In genomic region chr12:46268349-46268616, GRCh38 we compare ENCODE assay signal across 8 cellular contexts. TPM values are rescaled to one million over a fixed set of nuclear protein-coding genes. Genes with fewer than 3 reads are reported as not detected.
DNase-seq lines count a peak whose midpoint lies in the region; ATAC-seq and TF ChIP-seq lines count a peak whose summit lies in the region.

No MANE protein-coding gene starts in this region.

- H3K27ac ChIP-seq in ACC112 (ENCODE audit: low read depth, low read length) (peak overlapping the region; percentile 60), GM23338 (ENCODE audit: low read depth) (peak overlapping the region; percentile 99), brain microvascular endothelial cell (peak overlapping the region; percentile 54)

- H2AFZ ChIP-seq in ACC112 (ENCODE audit: low read length, unreplicated experiment) = peak overlapping the region; percentile 74
- H2AFZ ChIP-seq in GM23338 = no peak overlapping the region; the same call in 1 of the 2 replicates

- no peaks in the 10 kb centered on the region for H3F3A ChIP-seq in GM23338 (replicated peaks; ENCODE audit: low read depth)

- H3K4me1 ChIP-seq in ACC112 (ENCODE audit: control insufficient read depth, insufficient read depth, low read length, unreplicated experiment) = peaks cover 35% of the 10 kb centered on the region
- H3K4me1 ChIP-seq in GM23338 (ENCODE audit: insufficient read depth) = peaks cover 45% of the 10 kb centered on the region

- H3K4me1 Mint-ChIP-seq in GM23338 (peaks cover 33% of the 10 kb centered on the region), memory B cell (peaks cover 21% of the 10 kb centered on the region)

- ATAC-seq in GM23338 (no peak), memory B cell (ENCODE audit: low read depth) (peak; percentile 0), GM21737 (IDR thresholded peaks at IDR 0.05; ENCODE audit: unreplicated experiment) (no peak)

- H3K4me3 ChIP-seq in ACC112 (ENCODE audit: low read depth, low read length) (peak overlapping the region; percentile 95), GM23338 (peak overlapping the region; percentile 90), brain microvascular endothelial cell (ENCODE audit: low read depth, low read length) (peak overlapping the region; percentile 69)

- in situ Hi-C loops in brain microvascular endothelial cell (cut with HindIII; ENCODE audit: low pct_ligation_motif_present, low sequenced_read_pairs) = no loop called here

- DNase-seq in GM23338 (ENCODE audit: low spot score) (no peak), brain microvascular endothelial cell (peak; percentile 6), memory B cell (ENCODE audit: low spot score in 2 of 2) (peak in 1 of 2 donors; percentile 26), OCI-M2 (lab: John Stamatoyannopoulos, UW; ENCODE audit: unreplicated experiment) (no peak), NCI-H1048 (lab: John Stamatoyannopoulos, UW) (no peak), NCI-H524 (lab: John Stamatoyannopoulos, UW) (no peak)

- H3K27ac Mint-ChIP-seq in GM23338 = no peak overlapping the region
- H3K27ac Mint-ChIP-seq in memory B cell = no peak overlapping the region

- peaks cover 49% of the 10 kb centered on the region for H3K79me2 ChIP-seq in ACC112 (ENCODE audit: control insufficient read depth, insufficient read depth, low read length, unreplicated experiment)
- peaks cover 81% of the 10 kb centered on the region for H3K79me2 ChIP-seq in GM23338 (replicated peaks; ENCODE audit: insufficient read depth)

- H3K36me3 ChIP-seq in ACC112 (ENCODE audit: insufficient read depth, low read length) (no peaks in the 10 kb centered on the region), GM23338 (ENCODE audit: insufficient read depth) (no peaks in the 10 kb centered on the region), brain microvascular endothelial cell (replicated peaks) (no peaks in the 10 kb centered on the region)

- H4K20me1 ChIP-seq in GM23338 (replicated peaks; ENCODE audit: insufficient read depth) = peaks cover 17% of the 10 kb centered on the region; the same call in 1 of the 2 replicates

- peak overlapping the region; percentile 86 for H3K4me2 ChIP-seq in GM23338

- no peaks in the 10 kb centered on the region for H3K9me2 ChIP-seq in GM23338 (ENCODE audit: insufficient read depth)

- H3K27me3 Mint-ChIP-seq in GM23338 (ENCODE audit: insufficient read depth, low read depth, poor library complexity) = no peaks in the 10 kb centered on the region
- H3K27me3 Mint-ChIP-seq in memory B cell = no peaks in the 10 kb centered on the region

- TF ChIP-seq CTCF in GM23338 (conservative IDR thresholded peaks at IDR 0.05; ENCODE audit: low read depth in 2 of 2) = no peak
- no peak for TF ChIP-seq CTCF in brain microvascular endothelial cell (IDR thresholded peaks at IDR 0.05; ENCODE audit: low read depth, low read length, missing control alignments)

- H3K4me3 Mint-ChIP-seq in GM23338 (no peak overlapping the region), memory B cell (no peak overlapping the region)

- no peaks in the 10 kb centered on the region for H3K27me3 ChIP-seq in ACC112 (ENCODE audit: insufficient read depth, low read length)
- no peaks in the 10 kb centered on the region for H3K27me3 ChIP-seq in GM23338 (ENCODE audit: insufficient read depth)
- H3K27me3 ChIP-seq in brain microvascular endothelial cell (replicated peaks) = no peaks in the 10 kb centered on the region

- H3K36me3 Mint-ChIP-seq in GM23338 (ENCODE audit: low read depth) = peaks cover 3% of the 10 kb centered on the region; the same call in 2 of the 3 replicates
- H3K36me3 Mint-ChIP-seq in memory B cell = peaks cover 6% of the 10 kb centered on the region

- H3K9me3 Mint-ChIP-seq in GM23338 = no peaks in the 10 kb centered on the region
- no peaks in the 10 kb centered on the region for H3K9me3 Mint-ChIP-seq in memory B cell

TF ChIP-seq in GM23338, 12 proteins besides CTCF, POLR2A, EP300 and RAD21:
- TF ChIP-seq, protein P1, sequence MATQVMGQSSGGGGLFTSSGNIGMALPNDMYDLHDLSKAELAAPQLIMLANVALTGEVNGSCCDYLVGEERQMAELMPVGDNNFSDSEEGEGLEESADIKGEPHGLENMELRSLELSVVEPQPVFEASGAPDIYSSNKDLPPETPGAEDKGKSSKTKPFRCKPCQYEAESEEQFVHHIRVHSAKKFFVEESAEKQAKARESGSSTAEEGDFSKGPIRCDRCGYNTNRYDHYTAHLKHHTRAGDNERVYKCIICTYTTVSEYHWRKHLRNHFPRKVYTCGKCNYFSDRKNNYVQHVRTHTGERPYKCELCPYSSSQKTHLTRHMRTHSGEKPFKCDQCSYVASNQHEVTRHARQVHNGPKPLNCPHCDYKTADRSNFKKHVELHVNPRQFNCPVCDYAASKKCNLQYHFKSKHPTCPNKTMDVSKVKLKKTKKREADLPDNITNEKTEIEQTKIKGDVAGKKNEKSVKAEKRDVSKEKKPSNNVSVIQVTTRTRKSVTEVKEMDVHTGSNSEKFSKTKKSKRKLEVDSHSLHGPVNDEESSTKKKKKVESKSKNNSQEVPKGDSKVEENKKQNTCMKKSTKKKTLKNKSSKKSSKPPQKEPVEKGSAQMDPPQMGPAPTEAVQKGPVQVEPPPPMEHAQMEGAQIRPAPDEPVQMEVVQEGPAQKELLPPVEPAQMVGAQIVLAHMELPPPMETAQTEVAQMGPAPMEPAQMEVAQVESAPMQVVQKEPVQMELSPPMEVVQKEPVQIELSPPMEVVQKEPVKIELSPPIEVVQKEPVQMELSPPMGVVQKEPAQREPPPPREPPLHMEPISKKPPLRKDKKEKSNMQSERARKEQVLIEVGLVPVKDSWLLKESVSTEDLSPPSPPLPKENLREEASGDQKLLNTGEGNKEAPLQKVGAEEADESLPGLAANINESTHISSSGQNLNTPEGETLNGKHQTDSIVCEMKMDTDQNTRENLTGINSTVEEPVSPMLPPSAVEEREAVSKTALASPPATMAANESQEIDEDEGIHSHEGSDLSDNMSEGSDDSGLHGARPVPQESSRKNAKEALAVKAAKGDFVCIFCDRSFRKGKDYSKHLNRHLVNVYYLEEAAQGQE (IDR thresholded peaks at IDR 0.05; ENCODE audit: unreplicated experiment) = no peak
- TF ChIP-seq EZH2 (IDR thresholded peaks at IDR 0.05; ENCODE audit: low read depth, unreplicated experiment) (no peak), ZNF331 (CRISPR knock-in tag; IDR thresholded peaks at IDR 0.05; ENCODE audit: low read depth) (no peak), CREB1 (CRISPR knock-in tag; IDR thresholded peaks at IDR 0.05; ENCODE audit: low read depth) (no peak), POLR2AphosphoS5 (IDR thresholded peaks at IDR 0.05; ENCODE audit: low read depth) (no peak), EZH2phosphoT487 (IDR thresholded peaks at IDR 0.05; ENCODE audit: unreplicated experiment) (no peak), JUNB (IDR thresholded peaks at IDR 0.05; ENCODE audit: unreplicated experiment) (no peak)

RNA-seq across cellular contexts. Expression of gene SLC38A1, which starts 0.6 kb away (rescaled TPM):
- total RNA-seq in GM23338 (2014; rRNA removed; shearing (Covaris generic)) = 234 and 281 TPM in 2 replicates
- polyA plus RNA-seq in GM23338 (2016; fragmentation: Nextera tagmentation; extraction: Ambion mirVana) = 91.1 and 114 TPM in 2 replicates
